In the genomic region with DNA sequence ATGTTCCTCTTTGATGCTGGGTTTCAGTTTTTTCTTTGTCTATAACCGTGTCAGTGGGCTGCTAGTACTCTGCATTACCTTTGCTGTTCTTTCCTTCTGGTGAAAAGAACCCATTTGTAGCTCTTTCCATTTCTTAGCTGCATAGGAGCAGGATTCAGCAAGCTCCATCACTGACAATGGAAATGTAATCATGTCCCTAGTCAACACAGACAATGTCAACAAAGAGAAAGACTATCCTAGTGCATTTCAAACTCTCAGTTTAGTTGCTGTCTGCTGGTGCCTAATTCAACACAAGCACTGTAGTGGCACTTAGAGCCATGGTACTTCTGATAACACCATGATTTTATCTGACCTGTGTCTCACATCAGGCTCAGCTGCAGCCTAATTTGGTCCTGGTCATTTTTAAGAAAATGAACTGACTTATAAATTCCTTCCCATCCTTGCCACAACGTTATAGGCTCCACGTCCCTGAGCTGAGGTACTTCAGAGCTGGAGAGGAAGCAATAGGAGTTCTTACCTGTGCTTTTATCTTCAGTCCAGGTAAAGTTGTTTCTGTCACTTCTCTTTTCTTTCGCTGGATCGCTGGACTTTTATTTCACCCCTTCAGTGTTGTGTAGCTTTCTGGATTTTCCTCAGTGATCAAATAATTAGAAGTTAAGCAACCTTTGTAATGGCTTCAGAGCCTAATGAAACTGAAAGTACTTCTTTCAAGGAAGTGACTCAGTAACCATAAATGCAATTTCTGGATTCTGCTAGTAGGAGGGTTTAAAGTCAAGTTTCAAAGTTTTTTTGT, we compare ENCODE assay signal across 8 cellular contexts. TPM values are rescaled to one million over a fixed set of nuclear protein-coding genes. Genes with fewer than 3 reads are reported as not detected.
DNase-seq lines count a peak whose midpoint lies in the region; ATAC-seq, FAIRE-seq and TF ChIP-seq lines count a peak whose summit lies in the region.

A gene with protein sequence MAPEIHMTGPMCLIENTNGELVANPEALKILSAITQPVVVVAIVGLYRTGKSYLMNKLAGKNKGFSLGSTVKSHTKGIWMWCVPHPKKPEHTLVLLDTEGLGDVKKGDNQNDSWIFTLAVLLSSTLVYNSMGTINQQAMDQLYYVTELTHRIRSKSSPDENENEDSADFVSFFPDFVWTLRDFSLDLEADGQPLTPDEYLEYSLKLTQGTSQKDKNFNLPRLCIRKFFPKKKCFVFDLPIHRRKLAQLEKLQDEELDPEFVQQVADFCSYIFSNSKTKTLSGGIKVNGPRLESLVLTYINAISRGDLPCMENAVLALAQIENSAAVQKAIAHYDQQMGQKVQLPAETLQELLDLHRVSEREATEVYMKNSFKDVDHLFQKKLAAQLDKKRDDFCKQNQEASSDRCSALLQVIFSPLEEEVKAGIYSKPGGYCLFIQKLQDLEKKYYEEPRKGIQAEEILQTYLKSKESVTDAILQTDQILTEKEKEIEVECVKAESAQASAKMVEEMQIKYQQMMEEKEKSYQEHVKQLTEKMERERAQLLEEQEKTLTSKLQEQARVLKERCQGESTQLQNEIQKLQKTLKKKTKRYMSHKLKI (minus strand): TSS at position 700 of the 793 bp plus-strand sequence. CDS start 2,145 bp downstream, outside the sequence.

- peaks cover 5% of the 10 kb centered on the region for H3K9me3 Mint-ChIP-seq in type B pancreatic cell

- intact Hi-C loops in Panc1 (cut with micrococcal nuclease; ENCODE audit: unreplicated experiment) = no loop called here

- FAIRE-seq in GM19239 (lab: Jason Lieb, UNC) = peak; percentile 93
- FAIRE-seq in colon (lab: Jason Lieb, UNC) = peak; percentile 87

- no peaks in the 10 kb centered on the region for H3K27me3 Mint-ChIP-seq in type B pancreatic cell

- no peaks in the 10 kb centered on the region for H3K36me3 ChIP-seq in Panc1 (ENCODE audit: control insufficient read depth, insufficient read depth, low read length)

- ATAC-seq in HG03439 (IDR thresholded peaks at IDR 0.05; ENCODE audit: unreplicated experiment) = peak; percentile 51
- ATAC-seq in Panc1 = peak; percentile 81

- no peaks in the 10 kb centered on the region for H3K27me3 ChIP-seq in Panc1 (ENCODE audit: control insufficient read depth, insufficient read depth, low read length)

- peak within 1 kb of the TSS; percentile 83 for H3K4me3 Mint-ChIP-seq in type B pancreatic cell

- in situ Hi-C loops in Panc1 (cut with HindIII; ENCODE audit: low pct_unique_long_range_greater_than_20kb, low sequenced_read_pairs) = no loop called here

- no peaks in the 10 kb centered on the region for H3K9me3 ChIP-seq in Panc1 (ENCODE audit: control insufficient read depth, insufficient read depth, low read depth, low read length)

- peaks cover 3% of the 10 kb centered on the region for H3K36me3 Mint-ChIP-seq in type B pancreatic cell

- peak within 1 kb of the TSS; percentile 29 to 55 for H3K4me3 ChIP-seq in Panc1 (ENCODE audit: low read depth in 2 of 2, low read length in 2 of 2)

- POLR2A ChIA-PET in Panc1 (lab: Charles Lee) = interaction anchor here (0.6 kb wide), 1 partner anchor 34 kb away, joined by 3 read pairs; no protein-coding TSS in a partner anchor

- TSS peak; percentile 95 for BruUV-seq in Panc1 (replicated peaks; lab: Mats Ljungman, UMichigan)

- TF ChIP-seq CTCF in Panc1 (IDR thresholded peaks at IDR 0.05) (no peak), type B pancreatic cell (conservative IDR thresholded peaks at IDR 0.05) (no peak)

- peak within 1 kb of the TSS; percentile 91 for H3K27ac Mint-ChIP-seq in type B pancreatic cell

- peaks cover 22% of the 10 kb centered on the region for H3K4me1 Mint-ChIP-seq in type B pancreatic cell (ENCODE audit: unreplicated experiment)

- CTCF ChIA-PET in Panc1 (lab: Charles Lee) = interaction anchor here (0.6 kb wide), 1 partner anchor 982 kb away, joined by 3 read pairs; no protein-coding TSS in a partner anchor

- peak within 1 kb of the TSS; percentile 32 for H3K27ac ChIP-seq in Panc1 (ENCODE audit: low read length)

- peak; percentile 67 for DNase-seq in CD1c-positive myeloid dendritic cell (ENCODE audit: extremely low spot score)
- peak; percentile 28 for DNase-seq in GM19239 (ENCODE audit: insufficient read length, low spot score)
- peak; percentile 54 for DNase-seq in Panc1 (ENCODE audit: low read depth, low spot score)
- DNase-seq in lung microvascular endothelial cell (ENCODE audit: low read depth in 2 of 2) = peak; percentile 51 to 78
- DNase-seq in type B pancreatic cell (ENCODE audit: extremely low spot score, unreplicated experiment) = no peak
- DNase-seq in NCI-H1105 (lab: John Stamatoyannopoulos, UW) = no peak

- no peaks in the 10 kb centered on the region for H3K4me1 ChIP-seq in Panc1 (ENCODE audit: control insufficient read depth, insufficient read depth, low read length)

RNA-seq across cellular contexts. Expression of the gene that starts here (rescaled TPM):
- 2.5 TPM for total RNA-seq in Panc1 (2021; ENCODE audit: unreplicated experiment)
- polyA plus RNA-seq in Panc1 (2012; ENCODE audit: insufficient read length) = 1.1 TPM
- total RNA-seq in lung microvascular endothelial cell = 12.3 and 14.8 TPM in 2 replicates
- 10.1 and 20.3 TPM in 2 replicates for total RNA-seq in type B pancreatic cell (ENCODE audit: low replicate concordance)

Comparison
In these comparisons a context has a peak if more than half of its experiments do, and no peak if none do; other contexts are left out.
1. DNase-seq: peak in CD1c-positive myeloid dendritic cell (single experiment), GM19239 (single experiment), Panc1 (single experiment) and lung microvascular endothelial cell (2 of 2); none in type B pancreatic cell (single experiment) and NCI-H1105 (single experiment).